ENCODE assay signal across 22 cellular contexts in genomic region chr14:22118894-22119477, GRCh38.
DNase-seq lines count a peak whose midpoint lies in the region; ATAC-seq and TF ChIP-seq lines count a peak whose summit lies in the region.
"Had no signal": no experiment of that assay in that cellular context is flagged by ENCODE, and none has a peak within 500 bp of the region (broad histone marks: within the 10 kb centered on the region; RNA-seq: fewer than 3 reads in every experiment).

No MANE protein-coding gene starts in this region.

- H3K36me3 ChIP-seq in mammary epithelial cell (ENCODE audit: insufficient read depth, low read length) = no peaks in the 10 kb centered on the region
- H3K36me3 ChIP-seq in breast epithelium = no peaks in the 10 kb centered on the region
- H3K36me3 ChIP-seq: gastroesophageal sphincter, neural progenitor cell, transverse colon had no signal

- CTCF ChIA-PET in mammary epithelial cell (lab: Charles Lee; ENCODE audit: low non-redundant PET) (no interaction called here), GM10248 (lab: Yijun Ruan, JAX) (interaction anchor here (0.8 kb wide), 1 partner anchor 9 kb away, joined by 3 read pairs; no protein-coding TSS in a partner anchor)
- CTCF ChIA-PET in activated CD8-positive, alpha-beta T cell treated with anti-CD3 and anti-CD28 coated beads for 36 hours (lab: Charles Lee) = interaction anchor here (1.5 to 1.6 kb wide), 2 partner anchors 12 to 13 kb away, joined by 5 to 6 read pairs; no protein-coding TSS in a partner anchor

- intact Hi-C loops in mammary epithelial cell (cut with micrococcal nuclease) (no loop called here), breast epithelium (cut with DNase I; ENCODE audit: low total_unique reads) (no loop called here)
- intact Hi-C loops in activated CD8-positive, alpha-beta T cell treated with anti-CD3 and anti-CD28 coated beads for 36 hours (cut with micrococcal nuclease) = no loop called here

- H3K9me3 ChIP-seq in mammary epithelial cell (replicated peaks; ENCODE audit: insufficient read depth, low read length) (no peaks in the 10 kb centered on the region), breast epithelium (no peaks in the 10 kb centered on the region)
- H3K9me3 ChIP-seq: body of pancreas, gastroesophageal sphincter, transverse colon had no signal

- peaks cover 15% of the 10 kb centered on the region for H3K4me1 Mint-ChIP-seq in activated CD8-positive, alpha-beta T cell treated with anti-CD3 and anti-CD28 coated beads for 36 hours (ENCODE audit: low read depth)
- H3K4me1 Mint-ChIP-seq: neural progenitor cell had no signal

- H3K27me3 ChIP-seq in mammary epithelial cell (ENCODE audit: insufficient read depth, low read length) (peaks cover 2% of the 10 kb centered on the region), breast epithelium (no peaks in the 10 kb centered on the region)
- H3K27me3 ChIP-seq: body of pancreas, gastroesophageal sphincter, transverse colon had no signal

- peaks cover 6% of the 10 kb centered on the region for H3K4me1 ChIP-seq in mammary epithelial cell (ENCODE audit: insufficient read depth, low read length)
- no peaks in the 10 kb centered on the region for H3K4me1 ChIP-seq in breast epithelium
- H3K4me1 ChIP-seq: body of pancreas, gastroesophageal sphincter, neural progenitor cell had no signal

- POLR2A ChIA-PET in activated CD8-positive, alpha-beta T cell treated with anti-CD3 and anti-CD28 coated beads for 36 hours (lab: Charles Lee) = no interaction called here
- POLR2A ChIA-PET in GM10248 (lab: Yijun Ruan, JAX) = no interaction called here

- no peak overlapping the region for H3K4me2 ChIP-seq in mammary epithelial cell (ENCODE audit: insufficient read depth, low read depth, low read length)
- H3K4me2 ChIP-seq: neural progenitor cell had no signal

- no peaks in the 10 kb centered on the region for H3K79me2 ChIP-seq in mammary epithelial cell (ENCODE audit: insufficient read depth, low read length)

- WGBS in mammary epithelial cell (ENCODE audit: low coverage, missing lambda C conversion rate) = 91% methylated on average over 3 of the region's 3 CpGs

- DNase-seq in mammary epithelial cell (peak; percentile 23), breast epithelium (ENCODE audit: low spot score in 2 of 2) (no peak), fibroblast of villous mesenchyme (ENCODE audit: low read depth) (peak; percentile 29), NCI-H1694 (lab: John Stamatoyannopoulos, UW) (no peak), GM10248 (ENCODE audit: extremely low spot score) (no peak), NCI-H2196 treated with DMSO at 0.1 percent for 48 hours (lab: John Stamatoyannopoulos, UW; ENCODE audit: unreplicated experiment) (no peak), retina (no peak)
- no peak for DNase-seq in activated CD8-positive, alpha-beta T cell treated with anti-CD3 and anti-CD28 coated beads for 36 hours
- DNase-seq: activated CD8-positive, alpha-beta memory T cell treated with anti-CD3 and anti-CD28 coated beads for 24 hours; activated gamma-delta T cell; body of pancreas; COR-L47; dermis blood vessel endothelial cell; erythroblast; left cardiac atrium; NCI-H1930; NCI-H446 treated with DMSO at 0.1 percent for 48 hours; transverse colon had no signal

- TF ChIP-seq CTCF in mammary epithelial cell (conservative IDR thresholded peaks at IDR 0.05 in 1 of 2, IDR thresholded peaks at IDR 0.05 in 1 of 2; ENCODE audit: extremely low read depth in 1 of 2, insufficient read depth in 1 of 2, low read depth in 1 of 2, low read length in 2 of 2) (no peak), breast epithelium (IDR thresholded peaks at IDR 0.05) (no peak), fibroblast of villous mesenchyme (IDR thresholded peaks at IDR 0.05; ENCODE audit: insufficient read depth, low read depth, low read length) (no peak), GM10248 (IDR thresholded peaks at IDR 0.05; ENCODE audit: control extremely low read depth, extremely low read depth, low read depth, missing control alignments) (no peak)
- no peak for TF ChIP-seq CTCF in activated CD8-positive, alpha-beta T cell treated with anti-CD3 and anti-CD28 coated beads for 36 hours (IDR thresholded peaks at IDR 0.05)

- no peak overlapping the region for H2AFZ ChIP-seq in mammary epithelial cell (ENCODE audit: low read depth, low read length)
- H2AFZ ChIP-seq: neural progenitor cell had no signal

- H3K4me3 ChIP-seq in mammary epithelial cell (replicated peaks in 1 of 3; ENCODE audit: insufficient read depth in 1 of 3, low read depth in 2 of 3, low read length in 3 of 3) (no peak overlapping the region), breast epithelium (no peak overlapping the region), fibroblast of villous mesenchyme (ENCODE audit: low read depth, low read length) (no peak overlapping the region)
- H3K4me3 ChIP-seq: body of pancreas, gastroesophageal sphincter, neural progenitor cell, transverse colon had no signal

- no peaks in the 10 kb centered on the region for H3K9me3 Mint-ChIP-seq in activated CD8-positive, alpha-beta T cell treated with anti-CD3 and anti-CD28 coated beads for 36 hours
- H3K9me3 Mint-ChIP-seq: neural progenitor cell; stimulated activated effector memory CD8-positive, alpha-beta T cell treated with anti-CD3 and anti-CD28 coated beads, Interleukin-12 subunit alpha, Interleukin-12 subunit beta, amount 100 ng/mL, for 72 hours had no signal

- TF ChIP-seq POLR2A in breast epithelium (IDR thresholded peaks at IDR 0.05) = no peak

- H3K27ac ChIP-seq in mammary epithelial cell (ENCODE audit: insufficient read depth, low read depth, low read length) (no peak overlapping the region), breast epithelium (no peak overlapping the region)
- H3K27ac ChIP-seq: body of pancreas, gastroesophageal sphincter, neural progenitor cell, transverse colon had no signal

- dilution Hi-C loops in mammary epithelial cell (cut with HindIII; ENCODE audit: low sequenced_read_pairs) = no loop called here

- in situ Hi-C loops in mammary epithelial cell (cut with MboI; ENCODE audit: low sequenced_read_pairs in 2 of 2) = no loop called here

- peaks cover under 1% of the 10 kb centered on the region for H3K36me3 Mint-ChIP-seq in activated CD8-positive, alpha-beta T cell treated with anti-CD3 and anti-CD28 coated beads for 36 hours (ENCODE audit: low read depth)
- H3K36me3 Mint-ChIP-seq: IgD-negative memory B cell; neural progenitor cell; stimulated activated effector memory CD8-positive, alpha-beta T cell treated with anti-CD3 and anti-CD28 coated beads, Interleukin-12 subunit alpha, Interleukin-12 subunit beta, amount 100 ng/mL, for 72 hours had no signal

- ATAC-seq in activated CD8-positive, alpha-beta T cell treated with anti-CD3 and anti-CD28 coated beads for 36 hours = no peak
- ATAC-seq: body of pancreas; gastroesophageal sphincter; left cardiac atrium; stimulated activated effector memory CD8-positive, alpha-beta T cell treated with anti-CD3 and anti-CD28 coated beads, Interleukin-12 subunit alpha, Interleukin-12 subunit beta, amount 100 ng/mL, for 72 hours had no signal

- H3K27ac Mint-ChIP-seq in activated CD8-positive, alpha-beta T cell treated with anti-CD3 and anti-CD28 coated beads for 36 hours = no peak overlapping the region
- H3K27ac Mint-ChIP-seq: IgD-negative memory B cell; neural progenitor cell; stimulated activated effector memory CD8-positive, alpha-beta T cell treated with anti-CD3 and anti-CD28 coated beads, Interleukin-12 subunit alpha, Interleukin-12 subunit beta, amount 100 ng/mL, for 72 hours had no signal

- H3K9ac ChIP-seq in mammary epithelial cell (ENCODE audit: insufficient read depth, low read length) = no peak overlapping the region
- H3K9ac ChIP-seq: neural progenitor cell had no signal

- peak overlapping the region; percentile 56 for H3K4me3 Mint-ChIP-seq in activated CD8-positive, alpha-beta T cell treated with anti-CD3 and anti-CD28 coated beads for 36 hours
- H3K4me3 Mint-ChIP-seq: IgD-negative memory B cell; neural progenitor cell; stimulated activated effector memory CD8-positive, alpha-beta T cell treated with anti-CD3 and anti-CD28 coated beads, Interleukin-12 subunit alpha, Interleukin-12 subunit beta, amount 100 ng/mL, for 72 hours had no signal

- BruUV-seq in mammary epithelial cell (replicated peaks; lab: Mats Ljungman, UMichigan) = no TSS peak

- H3K27me3 Mint-ChIP-seq in activated CD8-positive, alpha-beta T cell treated with anti-CD3 and anti-CD28 coated beads for 36 hours = no peaks in the 10 kb centered on the region

- H4K20me1 ChIP-seq in mammary epithelial cell (ENCODE audit: insufficient read depth, low read length) = no peaks in the 10 kb centered on the region

Comparison
In these comparisons a context has a peak if more than half of its experiments do, and no peak if none do; other contexts are left out.
1. DNase-seq: peak in mammary epithelial cell (single experiment) and fibroblast of villous mesenchyme (single experiment); none in breast epithelium (0 of 2), activated CD8-positive, alpha-beta T cell treated with anti-CD3 and anti-CD28 coated beads for 36 hours (single experiment), NCI-H1694 (single experiment), GM10248 (single experiment), NCI-H2196 treated with DMSO at 0.1 percent for 48 hours (single experiment) and retina (single experiment).